ENCODE assay signal across 12 cellular contexts in the genomic region with DNA sequence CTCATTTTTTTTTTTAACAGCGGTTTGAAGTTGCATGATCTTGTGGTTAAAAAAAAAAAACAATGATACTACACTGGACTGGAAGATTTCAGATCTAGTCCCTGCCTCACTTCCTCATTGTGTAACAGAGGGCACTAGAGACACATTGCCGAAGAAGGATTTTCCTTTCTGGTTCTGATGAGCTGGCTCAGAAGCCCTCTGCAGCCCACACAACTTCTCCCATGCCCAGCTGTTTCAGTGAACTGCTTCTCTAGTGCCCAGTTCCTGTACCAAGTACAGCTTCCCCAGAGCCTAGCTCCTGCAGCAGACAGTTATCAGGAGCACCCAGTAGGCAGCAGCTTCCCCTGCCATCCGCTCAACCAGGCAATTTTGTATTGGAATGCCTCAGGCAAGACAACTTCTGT. TPM values are rescaled to one million over a fixed set of nuclear protein-coding genes. Genes with fewer than 3 reads are reported as not detected.
DNase-seq lines count a peak whose midpoint lies in the region; ATAC-seq and TF ChIP-seq lines count a peak whose summit lies in the region.
"Had no signal": no experiment of that assay in that cellular context is flagged by ENCODE, and none has a peak within 500 bp of the region (broad histone marks: within the 10 kb centered on the region; RNA-seq: fewer than 3 reads in every experiment).

No MANE protein-coding gene starts in this region.

- no peaks in the 10 kb centered on the region for H3K9me3 Mint-ChIP-seq in activated CD4-positive, alpha-beta T cell treated with anti-CD3 and anti-CD28 coated beads, Interleukin-2, amount 10 ng/mL, durations not matched to agents 7 days and 5 days
- H3K9me3 Mint-ChIP-seq: activated naive CD4-positive, alpha-beta T cell treated with anti-CD3 and anti-CD28 coated beads, Interleukin-2, amount 50 U/mL, for 24 hours had no signal

- H3F3A ChIP-seq in MM.1S (ENCODE audit: insufficient read depth, low read length): no peaks in the 10 kb centered on the region

- no peak overlapping the region for H2AFZ ChIP-seq in MM.1S (ENCODE audit: low read length)

- no peak overlapping the region for H3K4me3 ChIP-seq in MM.1S (ENCODE audit: low read length)
- H3K4me3 ChIP-seq: SJSA1 had no signal

- H3K36me3 ChIP-seq in MM.1S (replicated peaks; ENCODE audit: insufficient read depth, low read length): no peaks in the 10 kb centered on the region
- H3K36me3 ChIP-seq: SJSA1 had no signal

- DNase-seq in H4 (ENCODE audit: low spot score) (peak; percentile 66), MM.1S (peak; percentile 20), middle frontal gyrus (ENCODE audit: extremely low spot score, low spot score) (peak; percentile 61), SW 1271 (lab: John Stamatoyannopoulos, UW) (no peak), NCI-H2107 treated with DMSO at 0.1 percent for 48 hours (lab: John Stamatoyannopoulos, UW; ENCODE audit: unreplicated experiment) (no peak)
- DNase-seq in activated CD4-positive, alpha-beta T cell treated with anti-CD3 and anti-CD28 coated beads, Interleukin-2, amount 10 ng/mL, durations not matched to agents 7 days and 5 days: no peak
- DNase-seq: foreskin keratinocyte had no signal

- no peak overlapping the region for H3K9ac ChIP-seq in MM.1S (ENCODE audit: low read length)

- peak; percentile 87 for ATAC-seq in GM18517 (IDR thresholded peaks at IDR 0.05; ENCODE audit: unreplicated experiment)
- ATAC-seq in HG03045 (IDR thresholded peaks at IDR 0.05; ENCODE audit: unreplicated experiment): no peak
- ATAC-seq: foreskin keratinocyte had no signal

- POLR2A ChIA-PET in activated CD4-positive, alpha-beta T cell treated with anti-CD3 and anti-CD28 coated beads, Interleukin-2, amount 10 ng/mL, durations not matched to agents 7 days and 5 days (lab: Charles Lee): no interaction called here

- H3K27me3 Mint-ChIP-seq in activated CD4-positive, alpha-beta T cell treated with anti-CD3 and anti-CD28 coated beads, Interleukin-2, amount 10 ng/mL, durations not matched to agents 7 days and 5 days: no peaks in the 10 kb centered on the region
- H3K27me3 Mint-ChIP-seq: activated naive CD4-positive, alpha-beta T cell treated with anti-CD3 and anti-CD28 coated beads, Interleukin-2, amount 50 U/mL, for 24 hours; progenitor cell of endocrine pancreas had no signal

- no peaks in the 10 kb centered on the region for H3K9me2 ChIP-seq in MM.1S (replicated peaks; ENCODE audit: insufficient read depth, low read length)

- H3K9me3 ChIP-seq in MM.1S (replicated peaks; ENCODE audit: insufficient read depth, low read length): no peaks in the 10 kb centered on the region
- H3K9me3 ChIP-seq: SJSA1 had no signal

- H4K20me1 ChIP-seq in MM.1S (ENCODE audit: insufficient read depth, low read length): no peaks in the 10 kb centered on the region

- H3K27me3 ChIP-seq in MM.1S (replicated peaks; ENCODE audit: insufficient read depth, low read length): no peaks in the 10 kb centered on the region
- H3K27me3 ChIP-seq: foreskin keratinocyte, SJSA1 had no signal

- TF ChIP-seq CTCF in MM.1S (IDR thresholded peaks at IDR 0.05; ENCODE audit: low read length): no peak

- H3K4me1 ChIP-seq in MM.1S (ENCODE audit: low read length): no peaks in the 10 kb centered on the region
- H3K4me1 ChIP-seq: foreskin keratinocyte, SJSA1 had no signal

- no peaks in the 10 kb centered on the region for H3K4me1 Mint-ChIP-seq in activated CD4-positive, alpha-beta T cell treated with anti-CD3 and anti-CD28 coated beads, Interleukin-2, amount 10 ng/mL, durations not matched to agents 7 days and 5 days
- H3K4me1 Mint-ChIP-seq: activated naive CD4-positive, alpha-beta T cell treated with anti-CD3 and anti-CD28 coated beads, Interleukin-2, amount 50 U/mL, for 24 hours had no signal

- H3K4me3 Mint-ChIP-seq in activated CD4-positive, alpha-beta T cell treated with anti-CD3 and anti-CD28 coated beads, Interleukin-2, amount 10 ng/mL, durations not matched to agents 7 days and 5 days: no peak overlapping the region
- H3K4me3 Mint-ChIP-seq: activated naive CD4-positive, alpha-beta T cell treated with anti-CD3 and anti-CD28 coated beads, Interleukin-2, amount 50 U/mL, for 24 hours had no signal

- no peak overlapping the region for H3K27ac Mint-ChIP-seq in activated CD4-positive, alpha-beta T cell treated with anti-CD3 and anti-CD28 coated beads, Interleukin-2, amount 10 ng/mL, durations not matched to agents 7 days and 5 days
- H3K27ac Mint-ChIP-seq: activated naive CD4-positive, alpha-beta T cell treated with anti-CD3 and anti-CD28 coated beads, Interleukin-2, amount 50 U/mL, for 24 hours; progenitor cell of endocrine pancreas had no signal

- H3K27ac ChIP-seq in MM.1S (ENCODE audit: low read length): no peak overlapping the region
- H3K27ac ChIP-seq: foreskin keratinocyte, SJSA1 had no signal

- CTCF ChIA-PET in activated CD4-positive, alpha-beta T cell treated with anti-CD3 and anti-CD28 coated beads, Interleukin-2, amount 10 ng/mL, durations not matched to agents 7 days and 5 days (lab: Charles Lee): no interaction called here

- no peak overlapping the region for H3K4me2 ChIP-seq in MM.1S (ENCODE audit: low read depth, low read length)

- no peaks in the 10 kb centered on the region for H3K36me3 Mint-ChIP-seq in activated CD4-positive, alpha-beta T cell treated with anti-CD3 and anti-CD28 coated beads, Interleukin-2, amount 10 ng/mL, durations not matched to agents 7 days and 5 days (ENCODE audit: low read depth)
- H3K36me3 Mint-ChIP-seq: activated naive CD4-positive, alpha-beta T cell treated with anti-CD3 and anti-CD28 coated beads, Interleukin-2, amount 50 U/mL, for 24 hours had no signal

- no peaks in the 10 kb centered on the region for H3K79me2 ChIP-seq in MM.1S (ENCODE audit: low read length)

RNA-seq across cellular contexts. Expression of a gene that starts 29.5 kb away (rescaled TPM):
- 1.4 and 1.8 TPM in 2 replicates for total RNA-seq in H4 (2014; rRNA removed; shearing (Covaris generic))
- total RNA-seq in activated CD4-positive, alpha-beta T cell treated with anti-CD3 and anti-CD28 coated beads, Interleukin-2, amount 10 ng/mL, durations not matched to agents 7 days and 5 days: under 1 TPM; 0.12 TPM
- total RNA-seq: foreskin keratinocyte, SJSA1 had no signal

Comparison
In these comparisons a context has a peak if more than half of its experiments do, and no peak if none do; other contexts are left out.
1. DNase-seq: peak in H4 (single experiment), MM.1S (single experiment) and middle frontal gyrus (single experiment); none in SW 1271 (0 of 2), activated CD4-positive, alpha-beta T cell treated with anti-CD3 and anti-CD28 coated beads, Interleukin-2, amount 10 ng/mL, durations not matched to agents 7 days and 5 days (single experiment) and NCI-H2107 treated with DMSO at 0.1 percent for 48 hours (single experiment).